14 cellular contexts compared by ENCODE assay signal in genomic region chr6:90894285-90895144, GRCh38.
A peak's percentile ranks its signal among the peaks of the same experiment; 100 is the strongest.
DNase-seq lines count a peak whose midpoint lies in the region; TF ChIP-seq lines count a peak whose summit lies in the region.
"Had no signal": no experiment of that assay in that cellular context is flagged by ENCODE, and none has a peak within 500 bp of the region (broad histone marks: within the 10 kb centered on the region; RNA-seq: fewer than 3 reads in every experiment).

No MANE protein-coding gene starts in this region.

- 57 to 76% (median 63%) methylated on average over 9 of the region's 9 CpGs for WGBS in spleen, 5 donors
- 91% methylated on average over 7 of the region's 9 CpGs for WGBS in mesenchymal stem cell

- no peak overlapping the region for H4K91ac ChIP-seq in mesenchymal stem cell (ENCODE audit: low read length)

- no peak overlapping the region for H3K23ac ChIP-seq in mesenchymal stem cell (ENCODE audit: low read length in 2 of 2)

- peak overlapping the region in 1 of 5 experiments; percentile 30 for H3K4me3 Mint-ChIP-seq in brain
- H3K4me3 Mint-ChIP-seq: CD4-positive, CD25-positive, alpha-beta regulatory T cell; HFFc6 had no signal

- no peaks in the 10 kb centered on the region for H3K36me3 ChIP-seq in HEK293 (ENCODE audit: control insufficient read depth in 2 of 2, insufficient read depth in 1 of 2, low read length in 2 of 2)
- H3K36me3 ChIP-seq in spleen, result no peaks in the 10 kb centered on the region
- H3K36me3 ChIP-seq in mesenchymal stem cell (ENCODE audit: control insufficient read depth in 1 of 2, insufficient read depth in 2 of 2, low read depth in 1 of 2, low read length in 2 of 2), result no peaks in the 10 kb centered on the region
- H3K36me3 ChIP-seq: BLaER1 treated with 17β-estradiol and CSF1 and Interleukin-3, amounts not matched to agents 10 nM and 100 nM; HAP-1 had no signal

- no peak overlapping the region for H2BK15ac ChIP-seq in mesenchymal stem cell (ENCODE audit: low read depth, poor library complexity, severe bottlenecking)

- no peak overlapping the region for H2AK5ac ChIP-seq in mesenchymal stem cell (ENCODE audit: low read length, severe bottlenecking)

- H3K27me3 ChIP-seq in spleen (replicated peaks in 1 of 7), result no peaks in the 10 kb centered on the region
- H3K27me3 ChIP-seq in mesenchymal stem cell (ENCODE audit: control insufficient read depth in 1 of 2, insufficient read depth in 1 of 2, low read length in 2 of 2), result peaks cover 0 to 3% of the 10 kb centered on the region in 2 experiments
- H3K27me3 ChIP-seq: BLaER1 treated with 17β-estradiol and CSF1 and Interleukin-3, amounts not matched to agents 10 nM and 100 nM had no signal

- peaks cover 71% of the 10 kb centered on the region for H3K4me1 Mint-ChIP-seq in brain
- H3K4me1 Mint-ChIP-seq: CD4-positive, CD25-positive, alpha-beta regulatory T cell had no signal

- no peak overlapping the region for H2BK12ac ChIP-seq in mesenchymal stem cell (ENCODE audit: low read length in 2 of 2)

- POLR2A ChIA-PET in HEK293 (lab: Yijun Ruan, JAX), result no interaction called here

- no peak overlapping the region for H3K4me2 ChIP-seq in mesenchymal stem cell (ENCODE audit: low read length, poor library complexity, severe bottlenecking)
- H3K4me2 ChIP-seq: BLaER1 treated with 17β-estradiol and CSF1 and Interleukin-3, amounts not matched to agents 10 nM and 100 nM had no signal

- no peaks in the 10 kb centered on the region for H3K79me1 ChIP-seq in mesenchymal stem cell (replicated peaks; ENCODE audit: low read length, poor library complexity, severe bottlenecking)

- H3K14ac ChIP-seq in mesenchymal stem cell (ENCODE audit: low read length in 2 of 2), result no peak overlapping the region

- DNase-seq in NCI-H446 treated with DMSO at 0.1 percent for 48 hours (lab: John Stamatoyannopoulos, UW) (peak; percentile 30), spleen (no peak), retina (no peak), iPS-NIHi7 (ENCODE audit: extremely low spot score) (no peak), mesenchymal stem cell (no peak)
- DNase-seq: ACHN; CD4-positive, CD25-positive, alpha-beta regulatory T cell; DMS79; EL; HFFc6 had no signal

- H4K8ac ChIP-seq in mesenchymal stem cell (ENCODE audit: low read length), result no peak overlapping the region

- no peak overlapping the region for H3K18ac ChIP-seq in mesenchymal stem cell (ENCODE audit: low read depth in 1 of 2, low read length in 2 of 2)

- H3K27ac ChIP-seq in HEK293 (ENCODE audit: extremely low read depth, low read depth, low read length) (no peak overlapping the region; the same call in 1 of the 2 replicates), spleen (peak overlapping the region in 5 of 8 donors; percentile 8 to 64 (median 43)), mesenchymal stem cell (ENCODE audit: low read length, poor library complexity, severe bottlenecking) (no peak overlapping the region)
- H3K27ac ChIP-seq: BLaER1 treated with 17β-estradiol and CSF1 and Interleukin-3, amounts not matched to agents 10 nM and 100 nM had no signal

- CTCF ChIA-PET in HEK293 (lab: Yijun Ruan, JAX), result no interaction called here

- H3K4ac ChIP-seq in mesenchymal stem cell (ENCODE audit: low read depth in 1 of 2, low read length in 2 of 2), result no peak overlapping the region

- no peak overlapping the region for H3K9ac ChIP-seq in mesenchymal stem cell (ENCODE audit: low read length)
- H3K9ac ChIP-seq: BLaER1 treated with 17β-estradiol and CSF1 and Interleukin-3, amounts not matched to agents 10 nM and 100 nM had no signal

- no peak overlapping the region for H3K4me3 ChIP-seq in HEK293 (ENCODE audit: low read depth, low read length)
- H3K4me3 ChIP-seq in spleen, result no peak overlapping the region
- H3K4me3 ChIP-seq in mesenchymal stem cell (ENCODE audit: insufficient read depth in 1 of 2, low read depth in 1 of 2, low read length in 2 of 2), result no peak overlapping the region
- H3K4me3 ChIP-seq: BLaER1 treated with 17β-estradiol and CSF1 and Interleukin-3, amounts not matched to agents 10 nM and 100 nM; HAP-1 had no signal

- H3K4me1 ChIP-seq in HEK293 (ENCODE audit: control insufficient read depth, insufficient read depth, low read length) (peaks cover 15% of the 10 kb centered on the region), spleen (peaks cover 0 to 14% (median 2%) of the 10 kb centered on the region in 6 donors), mesenchymal stem cell (ENCODE audit: control insufficient read depth, insufficient read depth, low read depth, low read length) (peaks cover 2% of the 10 kb centered on the region)
- H3K4me1 ChIP-seq: BLaER1 treated with 17β-estradiol and CSF1 and Interleukin-3, amounts not matched to agents 10 nM and 100 nM; HAP-1 had no signal

- no peaks in the 10 kb centered on the region for H3K27me3 Mint-ChIP-seq in brain

- no peaks in the 10 kb centered on the region for H3K36me3 Mint-ChIP-seq in brain
- H3K36me3 Mint-ChIP-seq: CD4-positive, CD25-positive, alpha-beta regulatory T cell had no signal

- intact Hi-C loops in spleen (cut with DNase I; ENCODE audit: low total_unique reads), result no loop called here

- H2AFZ ChIP-seq in mesenchymal stem cell (ENCODE audit: low read depth, low read length), result no peak overlapping the region

- H3K9me3 Mint-ChIP-seq in brain, result no peaks in the 10 kb centered on the region
- H3K9me3 Mint-ChIP-seq: CD4-positive, CD25-positive, alpha-beta regulatory T cell had no signal

- H2BK120ac ChIP-seq in mesenchymal stem cell (ENCODE audit: low read depth, low read length), result no peak overlapping the region

- TF ChIP-seq POLR2A in spleen (IDR thresholded peaks at IDR 0.05), result no peak

- H2BK5ac ChIP-seq in mesenchymal stem cell (ENCODE audit: low read depth, low read length, poor library complexity, severe bottlenecking), result no peak overlapping the region

- H3K27ac Mint-ChIP-seq in brain, result peak overlapping the region in 4 of 5 experiments; percentile 20 to 59 (median 40)
- H3K27ac Mint-ChIP-seq: CD4-positive, CD25-positive, alpha-beta regulatory T cell; HFFc6 had no signal

- H3K9me3 ChIP-seq in HEK293 (ENCODE audit: control insufficient read depth, insufficient read depth, low read depth, low read length) (no peaks in the 10 kb centered on the region), spleen (no peaks in the 10 kb centered on the region), mesenchymal stem cell (ENCODE audit: control insufficient read depth, low read length) (no peaks in the 10 kb centered on the region)
- H3K9me3 ChIP-seq: BLaER1 treated with 17β-estradiol and CSF1 and Interleukin-3, amounts not matched to agents 10 nM and 100 nM; HAP-1 had no signal

- TF ChIP-seq CTCF in HEK293 (tag by site-specific recombination; IDR thresholded peaks at IDR 0.05) (no peak), brain (conservative IDR thresholded peaks at IDR 0.05) (no peak), spleen (IDR thresholded peaks at IDR 0.05 in 8 of 11, conservative IDR thresholded peaks at IDR 0.05 in 3 of 11) (no peak)

TF ChIP-seq in HEK293, 187 proteins besides CTCF, POLR2A, EP300 and RAD21 (continues in another document):
- TF ChIP-seq YY2 (tag by site-specific recombination; IDR thresholded peaks at IDR 0.05), result no peak
- TF ChIP-seq MZF1 (tag by site-specific recombination; IDR thresholded peaks at IDR 0.05; ENCODE audit: borderline replicate concordance), result no peak
- TF ChIP-seq ZNF560 (tag by site-specific recombination; IDR thresholded peaks at IDR 0.05; ENCODE audit: borderline replicate concordance), result no peak
- no peak for TF ChIP-seq ZBTB48 (tag by site-specific recombination; IDR thresholded peaks at IDR 0.05)
- TF ChIP-seq ZNF335 (tag by site-specific recombination; conservative IDR thresholded peaks at IDR 0.05), result 0 out of 2 replicates have a peak, but pooled peaks have one; percentile 0
- no peak for TF ChIP-seq ZNF133 (tag by site-specific recombination; IDR thresholded peaks at IDR 0.05)
- TF ChIP-seq TSHZ1 (tag by site-specific recombination; IDR thresholded peaks at IDR 0.05; ENCODE audit: borderline replicate concordance), result no peak
- TF ChIP-seq OSR2 (tag by site-specific recombination; IDR thresholded peaks at IDR 0.05), result peak; percentile 56; the same call in 1 of the 2 replicates
- no peak for TF ChIP-seq ZBTB17 (tag by site-specific recombination; IDR thresholded peaks at IDR 0.05)
- no peak for TF ChIP-seq ZBTB8A (tag by site-specific recombination; IDR thresholded peaks at IDR 0.05)
- TF ChIP-seq ZEB2 (tag by site-specific recombination; IDR thresholded peaks at IDR 0.05), result 0 out of 2 replicates have a peak, but pooled peaks have one; percentile 20
- TF ChIP-seq ZNF585B (tag by site-specific recombination; IDR thresholded peaks at IDR 0.05), result no peak
- no peak for TF ChIP-seq ZXDB (tag by site-specific recombination; IDR thresholded peaks at IDR 0.05)
- TF ChIP-seq ZNF501 (tag by site-specific recombination; IDR thresholded peaks at IDR 0.05), result no peak
- TF ChIP-seq ZNF629 (tag by site-specific recombination; IDR thresholded peaks at IDR 0.05), result peak; percentile 60

Comparison
In these comparisons a context has a peak if more than half of its experiments do, and no peak if none do; other contexts are left out.
1. H3K27ac ChIP-seq: peak in spleen (5 of 8); none in HEK293 (single experiment) and mesenchymal stem cell (single experiment).